ENCODE assay signal across 11 cellular contexts in genomic region chr2:236744316-236745105, GRCh38.
DNase-seq lines count a peak whose midpoint lies in the region; TF ChIP-seq lines count a peak whose summit lies in the region.
"Had no signal": no experiment of that assay in that cellular context is flagged by ENCODE, and none has a peak within 500 bp of the region (broad histone marks: within the 10 kb centered on the region; RNA-seq: fewer than 3 reads in every experiment).

No MANE protein-coding gene starts in this region.

- H3K4me1 ChIP-seq in tibial nerve: peaks cover 0 to 44% (median 2%) of the 10 kb centered on the region in 4 donors

- no peaks in the 10 kb centered on the region for H3K36me3 ChIP-seq in tibial nerve
- H3K36me3 ChIP-seq: stomach had no signal

- no peaks in the 10 kb centered on the region for H3K27me3 ChIP-seq in tibial nerve
- H3K27me3 ChIP-seq: stomach had no signal

- no peak overlapping the region for H3K4me3 ChIP-seq in retinal pigment epithelial cell (ENCODE audit: low read length)
- H3K4me3 ChIP-seq in tibial nerve: no peak overlapping the region
- H3K4me3 ChIP-seq: stomach had no signal

- no peak for TF ChIP-seq POLR2A in tibial nerve (IDR thresholded peaks at IDR 0.05)

- H3K9me3 ChIP-seq in tibial nerve: no peaks in the 10 kb centered on the region
- H3K9me3 ChIP-seq: stomach had no signal

- TF ChIP-seq EP300 in tibial nerve (IDR thresholded peaks at IDR 0.05): peak in 1 of 2 donors; percentile 21

- peak overlapping the region in 1 of 4 donors; percentile 3 for H3K27ac ChIP-seq in tibial nerve
- H3K27ac ChIP-seq: stomach had no signal

- 46 to 52% methylated on average over 6 of the region's 6 CpGs for WGBS in tibial nerve, 2 donors

- no peak for TF ChIP-seq CTCF in retinal pigment epithelial cell (conservative IDR thresholded peaks at IDR 0.05; ENCODE audit: low read depth, low read length)
- no peak for TF ChIP-seq CTCF in tibial nerve (IDR thresholded peaks at IDR 0.05)

- DNase-seq in EH (ENCODE audit: low read depth) (peak; percentile 97), RPMI7951 (ENCODE audit: low read depth) (peak; percentile 98), fibroblast of gingiva (ENCODE audit: low read depth) (peak; percentile 98), retinal pigment epithelial cell (ENCODE audit: low read depth) (peak; percentile 45), DMS53 treated with DMSO at 0.1 percent for 48 hours (lab: John Stamatoyannopoulos, UW; ENCODE audit: unreplicated experiment) (no peak), DMS153 (lab: John Stamatoyannopoulos, UW) (no peak), tibial nerve (ENCODE audit: low spot score in 2 of 2) (no peak), NCI-H510A (lab: John Stamatoyannopoulos, UW) (no peak)
- DNase-seq: NCI-H526 treated with DMSO at 0.1 percent for 48 hours, stomach, T-helper 17 cell had no signal

Comparison
In these comparisons a context has a peak if more than half of its experiments do, and no peak if none do; other contexts are left out.
1. DNase-seq: peak in EH (single experiment), RPMI7951 (single experiment), fibroblast of gingiva (single experiment) and retinal pigment epithelial cell (single experiment); none in DMS53 treated with DMSO at 0.1 percent for 48 hours (single experiment), DMS153 (single experiment), tibial nerve (0 of 2) and NCI-H510A (single experiment).